In the genomic region with DNA sequence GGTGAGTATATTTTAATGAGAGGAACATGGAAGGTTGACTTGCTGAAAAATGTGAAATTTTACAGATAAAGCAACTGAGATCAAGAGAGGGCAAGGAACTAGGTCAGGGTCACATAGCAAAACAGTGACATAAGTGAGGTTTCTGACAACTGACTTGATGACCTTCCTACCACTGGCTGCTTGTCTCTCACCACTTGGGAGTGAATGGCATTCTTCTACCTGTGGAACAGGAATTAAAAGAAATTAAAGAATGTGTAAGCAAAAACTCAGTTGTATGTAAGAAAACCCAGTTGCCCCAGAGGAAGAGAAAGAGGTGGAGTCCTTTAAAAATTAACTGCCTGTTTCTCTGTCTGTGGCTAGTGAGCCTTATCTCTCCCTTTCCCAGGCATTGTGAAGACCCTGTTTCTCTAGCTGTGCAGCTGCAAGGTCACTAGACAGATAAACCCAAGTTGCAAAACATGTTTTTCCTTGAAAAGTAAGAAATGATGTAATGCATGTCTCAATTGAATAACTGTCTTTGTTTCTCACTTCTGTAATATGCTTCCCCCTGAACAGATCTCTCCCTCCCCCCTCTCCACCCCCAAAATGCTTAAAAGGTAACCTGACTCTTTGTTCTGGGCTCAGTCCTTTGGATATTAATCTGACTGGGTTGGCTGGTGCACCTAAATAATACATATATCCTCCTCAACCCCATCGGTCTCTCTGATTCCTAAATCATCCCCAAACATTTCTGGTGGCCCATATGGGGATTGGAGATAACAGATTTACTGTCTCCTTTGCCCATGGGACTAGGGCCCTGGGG, we compare ENCODE assay signal across 1 cellular context.
TF ChIP-seq lines count a peak whose summit lies in the region.

No MANE protein-coding gene starts in this region.

TF ChIP-seq in HepG2, 621 proteins besides CTCF, POLR2A, EP300 and RAD21 (continued from another document and continues in another):
- peak; percentile 97 for TF ChIP-seq ARID5B (CRISPR knock-in tag; IDR thresholded peaks at IDR 0.05)
- peak; percentile 76; the same call in 1 of the 2 replicates for TF ChIP-seq ZBTB8A (CRISPR knock-in tag; IDR thresholded peaks at IDR 0.05; ENCODE audit: borderline replicate concordance, low read depth)
- TF ChIP-seq MTA1 (CRISPR knock-in tag; IDR thresholded peaks at IDR 0.05; ENCODE audit: borderline replicate concordance): no peak; the same call in 1 of the 2 replicates
- 0 out of 2 replicates have a peak, but pooled peaks have one; percentile 32 for TF ChIP-seq ZNF143 (CRISPR knock-in tag; IDR thresholded peaks at IDR 0.05)
- no peak for TF ChIP-seq ZNF790 (CRISPR knock-in tag; IDR thresholded peaks at IDR 0.05; ENCODE audit: borderline replicate concordance)
- TF ChIP-seq GATA4 (IDR thresholded peaks at IDR 0.05; ENCODE audit: borderline replicate concordance, low read depth): peak; percentile 76; the same call in 1 of the 2 replicates
- no peak for TF ChIP-seq FOXP1 (IDR thresholded peaks at IDR 0.05)
- TF ChIP-seq FOXP1 (CRISPR knock-in tag; IDR thresholded peaks at IDR 0.05): peak; percentile 94
- TF ChIP-seq, protein P1, sequence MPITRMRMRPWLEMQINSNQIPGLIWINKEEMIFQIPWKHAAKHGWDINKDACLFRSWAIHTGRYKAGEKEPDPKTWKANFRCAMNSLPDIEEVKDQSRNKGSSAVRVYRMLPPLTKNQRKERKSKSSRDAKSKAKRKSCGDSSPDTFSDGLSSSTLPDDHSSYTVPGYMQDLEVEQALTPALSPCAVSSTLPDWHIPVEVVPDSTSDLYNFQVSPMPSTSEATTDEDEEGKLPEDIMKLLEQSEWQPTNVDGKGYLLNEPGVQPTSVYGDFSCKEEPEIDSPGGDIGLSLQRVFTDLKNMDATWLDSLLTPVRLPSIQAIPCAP (CRISPR knock-in tag; IDR thresholded peaks at IDR 0.05; ENCODE audit: low read depth): no peak
- TF ChIP-seq, protein P2, sequence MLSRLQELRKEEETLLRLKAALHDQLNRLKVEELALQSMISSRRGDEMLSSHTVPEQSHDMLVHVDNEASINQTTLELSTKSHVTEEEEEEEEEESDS (CRISPR knock-in tag; IDR thresholded peaks at IDR 0.05; ENCODE audit: borderline replicate concordance): no peak
- TF ChIP-seq SALL1 (CRISPR knock-in tag; IDR thresholded peaks at IDR 0.05): no peak; the same call in 1 of the 2 replicates
- TF ChIP-seq TCF7L2 (IDR thresholded peaks at IDR 0.05; ENCODE audit: low read depth, low read length): no peak
- no peak for TF ChIP-seq NFE2L1 (CRISPR knock-in tag; IDR thresholded peaks at IDR 0.05; ENCODE audit: borderline replicate concordance)
- TF ChIP-seq SPEN (CRISPR knock-in tag; IDR thresholded peaks at IDR 0.05; ENCODE audit: low read depth): no peak
- no peak for TF ChIP-seq FOSL1 (CRISPR knock-in tag; IDR thresholded peaks at IDR 0.05; ENCODE audit: borderline replicate concordance)
- no peak for TF ChIP-seq RFX3 (CRISPR knock-in tag; IDR thresholded peaks at IDR 0.05)
- peak; percentile 79; the same call in 1 of the 2 replicates for TF ChIP-seq RXRA (CRISPR knock-in tag; IDR thresholded peaks at IDR 0.05)
- no peak for TF ChIP-seq ZNF432 (CRISPR knock-in tag; IDR thresholded peaks at IDR 0.05; ENCODE audit: borderline replicate concordance)
- TF ChIP-seq NFATC3 (CRISPR knock-in tag; IDR thresholded peaks at IDR 0.05): 0 out of 2 replicates have a peak, but pooled peaks have one; percentile 39
- no peak for TF ChIP-seq ZSCAN12 (CRISPR knock-in tag; IDR thresholded peaks at IDR 0.05)
- TF ChIP-seq KLF16 (CRISPR knock-in tag; IDR thresholded peaks at IDR 0.05): peak in 1 of 2 experiments; percentile 85; a peak in 2 of 4 replicates
- TF ChIP-seq BHLHE40 (IDR thresholded peaks at IDR 0.05; ENCODE audit: low read length): no peak
- TF ChIP-seq NKX3-1 (CRISPR knock-in tag; IDR thresholded peaks at IDR 0.05): peak; percentile 86; the same call in 1 of the 2 replicates
- peak; percentile 67 for TF ChIP-seq HOXD1 (CRISPR knock-in tag; IDR thresholded peaks at IDR 0.05)
- TF ChIP-seq SMARCE1 (IDR thresholded peaks at IDR 0.05; ENCODE audit: borderline replicate concordance): no peak
- no peak; the same call in 1 of the 2 replicates for TF ChIP-seq ZNF124 (CRISPR knock-in tag; IDR thresholded peaks at IDR 0.05)
- TF ChIP-seq STAT5B (CRISPR knock-in tag; IDR thresholded peaks at IDR 0.05): no peak
- peak; percentile 45; the same call in 1 of the 2 replicates for TF ChIP-seq ZMYM4 (CRISPR knock-in tag; IDR thresholded peaks at IDR 0.05)
- peak; percentile 83; the same call in 1 of the 2 replicates for TF ChIP-seq ZNF275 (CRISPR knock-in tag; IDR thresholded peaks at IDR 0.05; ENCODE audit: borderline replicate concordance)
- 0 out of 2 replicates have a peak, but pooled peaks have one; percentile 27 for TF ChIP-seq NAIF1 (CRISPR knock-in tag; IDR thresholded peaks at IDR 0.05; ENCODE audit: borderline replicate concordance)
- TF ChIP-seq ZNF775 (CRISPR knock-in tag; IDR thresholded peaks at IDR 0.05; ENCODE audit: borderline replicate concordance): 0 out of 2 replicates have a peak, but pooled peaks have one; percentile 53
- no peak for TF ChIP-seq SCMH1 (CRISPR knock-in tag; IDR thresholded peaks at IDR 0.05; ENCODE audit: borderline replicate concordance)
- peak; percentile 74; the same call in 1 of the 2 replicates for TF ChIP-seq KLF12 (CRISPR knock-in tag; IDR thresholded peaks at IDR 0.05; ENCODE audit: borderline replicate concordance)
- 0 out of 2 replicates have a peak, but pooled peaks have one; percentile 9 for TF ChIP-seq FOXC1 (CRISPR knock-in tag; IDR thresholded peaks at IDR 0.05; ENCODE audit: borderline replicate concordance)
- peak; percentile 44; the same call in 1 of the 2 replicates for TF ChIP-seq ZNF780A (CRISPR knock-in tag; IDR thresholded peaks at IDR 0.05)
- TF ChIP-seq ATF7-NPFF (CRISPR knock-in tag; IDR thresholded peaks at IDR 0.05; ENCODE audit: low read depth): 0 out of 2 replicates have a peak, but pooled peaks have one; percentile 15
- TF ChIP-seq KLF9 (CRISPR knock-in tag; IDR thresholded peaks at IDR 0.05; ENCODE audit: low read depth): no peak
- TF ChIP-seq NR0B2 (CRISPR knock-in tag; IDR thresholded peaks at IDR 0.05): no peak; the same call in 1 of the 2 replicates
- no peak for TF ChIP-seq STAT6 (CRISPR knock-in tag; IDR thresholded peaks at IDR 0.05; ENCODE audit: borderline replicate concordance)
- peak; percentile 90 for TF ChIP-seq RCOR2 (CRISPR knock-in tag; IDR thresholded peaks at IDR 0.05)
- TF ChIP-seq, protein P3, sequence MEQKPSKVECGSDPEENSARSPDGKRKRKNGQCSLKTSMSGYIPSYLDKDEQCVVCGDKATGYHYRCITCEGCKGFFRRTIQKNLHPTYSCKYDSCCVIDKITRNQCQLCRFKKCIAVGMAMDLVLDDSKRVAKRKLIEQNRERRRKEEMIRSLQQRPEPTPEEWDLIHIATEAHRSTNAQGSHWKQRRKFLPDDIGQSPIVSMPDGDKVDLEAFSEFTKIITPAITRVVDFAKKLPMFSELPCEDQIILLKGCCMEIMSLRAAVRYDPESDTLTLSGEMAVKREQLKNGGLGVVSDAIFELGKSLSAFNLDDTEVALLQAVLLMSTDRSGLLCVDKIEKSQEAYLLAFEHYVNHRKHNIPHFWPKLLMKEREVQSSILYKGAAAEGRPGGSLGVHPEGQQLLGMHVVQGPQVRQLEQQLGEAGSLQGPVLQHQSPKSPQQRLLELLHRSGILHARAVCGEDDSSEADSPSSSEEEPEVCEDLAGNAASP (CRISPR knock-in tag; IDR thresholded peaks at IDR 0.05; ENCODE audit: borderline replicate concordance): peak; percentile 87
- peak; percentile 94 for TF ChIP-seq SALL2 (CRISPR knock-in tag; IDR thresholded peaks at IDR 0.05)
- no peak; the same call in 1 of the 2 replicates for TF ChIP-seq ZNF383 (CRISPR knock-in tag; IDR thresholded peaks at IDR 0.05; ENCODE audit: borderline replicate concordance)
- TF ChIP-seq WIZ (CRISPR knock-in tag; IDR thresholded peaks at IDR 0.05): no peak
- TF ChIP-seq BCLAF1 (IDR thresholded peaks at IDR 0.05): no peak
- no peak for TF ChIP-seq U2AF1 (optimal IDR thresholded peaks at IDR 0.05; ENCODE audit: low read depth, low read length)
- no peak; the same call in 1 of the 2 replicates for TF ChIP-seq HBP1 (CRISPR knock-in tag; IDR thresholded peaks at IDR 0.05; ENCODE audit: low read depth)
